ENCODE assay signal across 8 cellular contexts in the genomic region with DNA sequence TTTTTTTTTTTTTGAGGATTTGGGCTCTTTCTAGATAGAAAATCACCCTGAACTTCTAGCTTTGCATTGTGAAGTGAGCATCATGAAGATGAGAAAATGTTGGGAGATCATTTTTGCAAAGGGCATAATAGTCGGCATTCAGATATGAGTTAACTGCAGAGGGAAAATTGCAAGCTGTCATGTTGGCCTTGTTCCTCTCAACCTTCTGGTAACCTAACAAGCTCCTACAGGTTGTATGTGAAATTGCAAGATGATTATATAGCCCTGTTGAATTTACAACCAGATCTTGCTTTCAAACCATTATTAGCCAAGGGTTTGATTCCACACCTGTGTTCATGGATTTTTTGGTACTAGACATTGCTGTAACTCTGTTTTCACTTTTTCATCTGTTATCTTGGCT. TPM values are rescaled to one million over a fixed set of nuclear protein-coding genes. Genes with fewer than 3 reads are reported as not detected.
DNase-seq lines count a peak whose midpoint lies in the region; ATAC-seq and TF ChIP-seq lines count a peak whose summit lies in the region.

No MANE protein-coding gene starts in this region.

- H3K27ac Mint-ChIP-seq in activated CD8-positive, alpha-beta T cell treated with anti-CD3 and anti-CD28 coated beads, Interleukin-2, amount 10 ng/mL, durations not matched to agents 7 days and 5 days, result peak overlapping the region; percentile 28

- peaks cover 27% of the 10 kb centered on the region for H3K36me3 Mint-ChIP-seq in activated CD8-positive, alpha-beta T cell treated with anti-CD3 and anti-CD28 coated beads, Interleukin-2, amount 10 ng/mL, durations not matched to agents 7 days and 5 days (ENCODE audit: low read depth)

- H3K27ac ChIP-seq in right atrium auricular region, result no peak overlapping the region

- H3K4me3 Mint-ChIP-seq in activated CD8-positive, alpha-beta T cell treated with anti-CD3 and anti-CD28 coated beads, Interleukin-2, amount 10 ng/mL, durations not matched to agents 7 days and 5 days, result peak overlapping the region; percentile 93

- H3K27me3 Mint-ChIP-seq in activated CD8-positive, alpha-beta T cell treated with anti-CD3 and anti-CD28 coated beads, Interleukin-2, amount 10 ng/mL, durations not matched to agents 7 days and 5 days (ENCODE audit: low read depth), result no peaks in the 10 kb centered on the region

- H3K4me3 ChIP-seq in right atrium auricular region, result no peak overlapping the region

- TF ChIP-seq CTCF in LNCAP (IDR thresholded peaks at IDR 0.05) (peak; percentile 22; the same call in 1 of the 2 replicates), right atrium auricular region (IDR thresholded peaks at IDR 0.05) (no peak)

- POLR2A ChIA-PET in activated CD8-positive, alpha-beta T cell treated with anti-CD3 and anti-CD28 coated beads, Interleukin-2, amount 10 ng/mL, durations not matched to agents 7 days and 5 days (lab: Charles Lee), result interaction anchor here (0.6 to 2.8 kb wide), 4 partner anchors 11 to 184 kb away, joined by 3 to 9 read pairs (median 5); a partner anchor contains a TSS

- peaks cover under 1% of the 10 kb centered on the region for H3K36me3 ChIP-seq in right atrium auricular region

- peaks cover 48% of the 10 kb centered on the region for H3K4me1 Mint-ChIP-seq in activated CD8-positive, alpha-beta T cell treated with anti-CD3 and anti-CD28 coated beads, Interleukin-2, amount 10 ng/mL, durations not matched to agents 7 days and 5 days (ENCODE audit: low read depth)

- ATAC-seq in activated CD8-positive, alpha-beta T cell treated with anti-CD3 and anti-CD28 coated beads, Interleukin-2, amount 10 ng/mL, durations not matched to agents 7 days and 5 days, result no peak
- ATAC-seq in HG03175 (IDR thresholded peaks at IDR 0.05; ENCODE audit: unreplicated experiment) (no peak), GM21367 (IDR thresholded peaks at IDR 0.05; ENCODE audit: unreplicated experiment) (no peak)

- CTCF ChIA-PET in activated CD8-positive, alpha-beta T cell treated with anti-CD3 and anti-CD28 coated beads, Interleukin-2, amount 10 ng/mL, durations not matched to agents 7 days and 5 days (lab: Charles Lee), result interaction anchor here (0.8 to 4.0 kb wide), 14 partner anchors 8 to 408 kb away, joined by 3 to 28 read pairs (median 4); a partner anchor contains a TSS

- no peaks in the 10 kb centered on the region for H3K9me3 ChIP-seq in right atrium auricular region

- peak; percentile 3 for DNase-seq in NCI-H748 (lab: John Stamatoyannopoulos, UW; ENCODE audit: unreplicated experiment)
- DNase-seq in NCI-H748 treated with DMSO at 0.1 percent for 48 hours (lab: John Stamatoyannopoulos, UW), result no peak
- DNase-seq in activated CD8-positive, alpha-beta T cell treated with anti-CD3 and anti-CD28 coated beads, Interleukin-2, amount 10 ng/mL, durations not matched to agents 7 days and 5 days, result no peak
- peak; percentile 18 for DNase-seq in left kidney (ENCODE audit: low read depth, low spot score)
- no peak for DNase-seq in right atrium auricular region (ENCODE audit: low spot score)

- no peaks in the 10 kb centered on the region for H3K27me3 ChIP-seq in right atrium auricular region

- peaks cover 0 to 44% of the 10 kb centered on the region in 2 donors for H3K4me1 ChIP-seq in right atrium auricular region

- no peaks in the 10 kb centered on the region for H3K9me3 Mint-ChIP-seq in activated CD8-positive, alpha-beta T cell treated with anti-CD3 and anti-CD28 coated beads, Interleukin-2, amount 10 ng/mL, durations not matched to agents 7 days and 5 days (ENCODE audit: insufficient read depth)

RNA-seq across cellular contexts. Expression of a gene that starts 2.2 kb away (rescaled TPM):
- total RNA-seq in activated CD8-positive, alpha-beta T cell treated with anti-CD3 and anti-CD28 coated beads, Interleukin-2, amount 10 ng/mL, durations not matched to agents 7 days and 5 days, result 10 to 100 TPM; 29.2 to 31.0 TPM
- 10 to 100 TPM; 25.5 to 27.5 TPM for total RNA-seq in right atrium auricular region

RNA-seq across cellular contexts. Expression of a gene that starts 32.7 kb away (rescaled TPM):
- 10 to 100 TPM; 62.3 to 67.9 TPM for total RNA-seq in activated CD8-positive, alpha-beta T cell treated with anti-CD3 and anti-CD28 coated beads, Interleukin-2, amount 10 ng/mL, durations not matched to agents 7 days and 5 days
- 10 to 100 TPM; 30.3 to 39.6 TPM for total RNA-seq in right atrium auricular region

RNA-seq across cellular contexts. Expression of a gene that starts 45.4 kb away (rescaled TPM):
- 10 to 100 TPM; 84.2 to 88.2 TPM for total RNA-seq in activated CD8-positive, alpha-beta T cell treated with anti-CD3 and anti-CD28 coated beads, Interleukin-2, amount 10 ng/mL, durations not matched to agents 7 days and 5 days
- 10 to 100 TPM; 29.7 to 54.3 TPM for total RNA-seq in right atrium auricular region

RNA-seq across cellular contexts. Expression of a gene that starts 53.9 kb away (rescaled TPM):
- total RNA-seq in activated CD8-positive, alpha-beta T cell treated with anti-CD3 and anti-CD28 coated beads, Interleukin-2, amount 10 ng/mL, durations not matched to agents 7 days and 5 days, result 1,000 to 10,000 TPM; 1,096 to 1,128 TPM
- total RNA-seq in right atrium auricular region, result 100 to 1,000 TPM; 391 to 585 TPM

RNA-seq across cellular contexts. Expression of a gene that starts 55.0 kb away (rescaled TPM):
- 10 to 100 TPM; 27.6 to 31.9 TPM for total RNA-seq in activated CD8-positive, alpha-beta T cell treated with anti-CD3 and anti-CD28 coated beads, Interleukin-2, amount 10 ng/mL, durations not matched to agents 7 days and 5 days
- total RNA-seq in right atrium auricular region, result 1 to 10 TPM; 5.5 to 8.8 TPM

Comparison
In these comparisons a context has a peak if more than half of its experiments do, and no peak if none do; other contexts are left out.
1. DNase-seq: peak in NCI-H748 (single experiment) and left kidney (single experiment); none in NCI-H748 treated with DMSO at 0.1 percent for 48 hours (single experiment), activated CD8-positive, alpha-beta T cell treated with anti-CD3 and anti-CD28 coated beads, Interleukin-2, amount 10 ng/mL, durations not matched to agents 7 days and 5 days (single experiment) and right atrium auricular region (single experiment).